ENCODE assay signal across 8 cellular contexts in the genomic region with DNA sequence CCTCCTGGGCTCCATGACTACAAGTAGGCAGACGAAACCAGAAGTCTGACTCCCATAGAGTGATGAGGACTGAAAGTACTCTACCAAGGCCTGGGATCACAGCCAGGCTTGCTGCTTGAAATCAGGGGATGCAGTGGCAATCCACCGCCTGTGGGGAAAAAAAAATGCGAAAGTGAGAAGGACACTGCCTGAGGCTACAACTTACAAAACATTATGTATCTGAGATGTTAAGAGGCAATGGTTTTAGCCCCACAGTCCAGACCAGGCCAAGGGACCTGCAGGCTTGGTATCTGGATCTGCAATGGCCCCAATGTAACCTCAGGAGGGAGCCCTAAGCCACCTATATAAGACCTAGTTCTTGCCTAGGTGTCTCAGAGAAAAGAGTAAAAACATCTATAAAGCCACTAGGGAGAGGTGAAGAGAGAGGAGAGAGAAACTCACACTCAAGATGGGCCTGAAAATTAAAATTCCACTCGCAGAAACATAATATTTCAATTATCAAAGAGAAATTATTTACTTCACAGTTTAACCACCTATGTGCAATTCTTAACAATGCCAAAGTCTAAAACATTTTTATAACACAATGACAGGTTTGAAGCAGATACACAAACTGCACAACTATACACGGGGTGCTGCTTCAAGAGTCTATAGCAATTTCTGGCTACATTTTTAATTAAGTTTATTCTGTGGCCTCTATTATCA. TPM values are rescaled to one million over a fixed set of nuclear protein-coding genes. Genes with fewer than 3 reads are reported as not detected.
DNase-seq lines count a peak whose midpoint lies in the region; ATAC-seq and TF ChIP-seq lines count a peak whose summit lies in the region.

No MANE protein-coding gene starts in this region.

- DNase-seq in A172 (ENCODE audit: low spot score) (peak; percentile 51), GM10248 (ENCODE audit: extremely low spot score) (peak; percentile 45), HCT116 (ENCODE audit: low read depth, low spot score) (peak; percentile 52), M059J (ENCODE audit: low read depth) (peak; percentile 56), SHP77 treated with DMSO at 0.1 percent for 48 hours (lab: John Stamatoyannopoulos, UW) (peak; percentile 17), cerebellum (ENCODE audit: low spot score) (peak; percentile 55), type B pancreatic cell (ENCODE audit: extremely low spot score, unreplicated experiment) (no peak)

- peak overlapping the region; percentile 6 for H3K27ac Mint-ChIP-seq in type B pancreatic cell

- POLR2A ChIA-PET in GM10248 (lab: Yijun Ruan, JAX) = no interaction called here
- POLR2A ChIA-PET in HCT116 (lab: Charles Lee) = no interaction called here

- H3K79me2 ChIP-seq in HCT116 (ENCODE audit: insufficient read depth, low read length) = peaks cover 61% of the 10 kb centered on the region

- H3K4me3 Mint-ChIP-seq in type B pancreatic cell = no peak overlapping the region

- H3K27ac ChIP-seq in HCT116 (ENCODE audit: low read depth, low read length) (no peak overlapping the region), liver (ENCODE audit: low read depth in 1 of 2, low read length in 2 of 2) (no peak overlapping the region)

- no peaks in the 10 kb centered on the region for H3K4me1 ChIP-seq in HCT116 (ENCODE audit: control insufficient read depth in 1 of 2, insufficient read depth in 2 of 2, low read length in 2 of 2)
- H3K4me1 ChIP-seq in liver (ENCODE audit: control insufficient read depth in 4 of 4, insufficient read depth in 4 of 4, low read length in 3 of 4) = no peaks in the 10 kb centered on the region

- peak; percentile 69 for TF ChIP-seq RAD21 in HCT116 (IDR thresholded peaks at IDR 0.05; ENCODE audit: low read depth)
- peak; percentile 68 to 78 for TF ChIP-seq RAD21 in liver (IDR thresholded peaks at IDR 0.05)

- no peak for TF ChIP-seq POLR2A in HCT116 (IDR thresholded peaks at IDR 0.05; ENCODE audit: borderline replicate concordance, extremely low read depth, insufficient read depth, insufficient read length)

- H3K9me3 ChIP-seq in HCT116 (ENCODE audit: control insufficient read depth in 1 of 2, insufficient read depth in 1 of 2, low read depth in 1 of 2, low read length in 2 of 2) = peaks cover 0 to 3% of the 10 kb centered on the region in 2 experiments; a peak in 1 of 4 replicates
- H3K9me3 ChIP-seq in liver (ENCODE audit: control insufficient read depth in 4 of 4, low read length in 3 of 4) = peaks cover 0 to 2% (median 0%) of the 10 kb centered on the region in 4 donors

- peak; percentile 99 for ATAC-seq in HCT116

- RAD21 ChIA-PET in HCT116 (lab: Charles Lee; ENCODE audit: low non-redundant PET in 1 of 2, low total read pairs in 2 of 2, uncharacterized antibody in 2 of 2, unreplicated experiment in 2 of 2) = no interaction called here

- H3K27me3 Mint-ChIP-seq in type B pancreatic cell = no peaks in the 10 kb centered on the region

- H3K36me3 ChIP-seq in HCT116 (ENCODE audit: control insufficient read depth in 1 of 2, insufficient read depth in 2 of 2, low read length in 2 of 2) = no peaks in the 10 kb centered on the region
- H3K36me3 ChIP-seq in liver (ENCODE audit: control insufficient read depth in 4 of 4, insufficient read depth in 3 of 4, low read depth in 1 of 4, low read length in 3 of 4) = no peaks in the 10 kb centered on the region

- no peaks in the 10 kb centered on the region for H3K9me2 ChIP-seq in HCT116 (ENCODE audit: insufficient read depth)

- H4K20me1 ChIP-seq in HCT116 (ENCODE audit: insufficient read depth) = no peaks in the 10 kb centered on the region

- CTCF ChIA-PET in GM10248 (lab: Yijun Ruan, JAX) (no interaction called here), HCT116 (lab: Charles Lee) (no interaction called here)

- BruUV-seq in HCT116 (replicated peaks; lab: Mats Ljungman, UMichigan) = no TSS peak

- H3K4me3 ChIP-seq in HCT116 (replicated peaks in 1 of 2; ENCODE audit: low read depth in 1 of 2, low read length in 2 of 2) (no peak overlapping the region), liver (ENCODE audit: low read depth in 1 of 3, low read length in 3 of 3) (no peak overlapping the region)

- H3K9me3 Mint-ChIP-seq in type B pancreatic cell = no peaks in the 10 kb centered on the region

- H3K4me2 ChIP-seq in HCT116 (ENCODE audit: low read length) = no peak overlapping the region

- H3K4me1 Mint-ChIP-seq in type B pancreatic cell (ENCODE audit: unreplicated experiment) = no peaks in the 10 kb centered on the region

- H3K9ac ChIP-seq in HCT116 (ENCODE audit: low read length) = no peak overlapping the region
- no peak overlapping the region for H3K9ac ChIP-seq in liver (ENCODE audit: low read depth in 1 of 2, low read length in 2 of 2)

- WGBS in liver = 52% methylated on average over 5 of the region's 5 CpGs

- peaks cover 4% of the 10 kb centered on the region for H3K36me3 Mint-ChIP-seq in type B pancreatic cell

- H3K27me3 ChIP-seq in HCT116 (ENCODE audit: insufficient read depth, low read length) (no peaks in the 10 kb centered on the region), liver (ENCODE audit: control insufficient read depth in 4 of 4, insufficient read depth in 4 of 4, low read length in 3 of 4) (no peaks in the 10 kb centered on the region)

- intact Hi-C loops in HCT116 (cut with micrococcal nuclease) = loop anchor here (5.0 to 10.0 kb wide), 4 partner anchors 492 to 1303 kb away; no protein-coding TSS in a partner anchor

- TF ChIP-seq CTCF in GM10248 (IDR thresholded peaks at IDR 0.05; ENCODE audit: control extremely low read depth, extremely low read depth, low read depth, missing control alignments) (peak; percentile 57), HCT116 (IDR thresholded peaks at IDR 0.05 in 2 of 3, conservative IDR thresholded peaks at IDR 0.05 in 1 of 3; ENCODE audit: borderline replicate concordance in 1 of 3, insufficient read depth in 1 of 3, low read depth in 2 of 3, low read length in 2 of 3) (peak; percentile 50 to 71 (median 71); a peak in 5 of 6 replicates), liver (IDR thresholded peaks at IDR 0.05; ENCODE audit: low read depth, low read length, missing input control) (peak; percentile 53), type B pancreatic cell (conservative IDR thresholded peaks at IDR 0.05) (peak; percentile 74)

- no peak overlapping the region for H2AFZ ChIP-seq in HCT116 (ENCODE audit: low read depth, low read length, poor library complexity, severe bottlenecking)

TF ChIP-seq in HCT116, 20 proteins besides CTCF, POLR2A, EP300 and RAD21 (continues in another document):
- no peak for TF ChIP-seq FOSL1 (IDR thresholded peaks at IDR 0.05; ENCODE audit: low read depth)
- no peak for TF ChIP-seq YY1 (IDR thresholded peaks at IDR 0.05; ENCODE audit: extremely low read depth, insufficient replicate concordance, low read depth, low read length)
- no peak for TF ChIP-seq ZFX (IDR thresholded peaks at IDR 0.05)

TF ChIP-seq in liver, 16 proteins besides CTCF, POLR2A, EP300 and RAD21:
- TF ChIP-seq TAF1 (conservative IDR thresholded peaks at IDR 0.05) (no peak), FOXA2 (IDR thresholded peaks at IDR 0.05) (no peak), HNF4A (conservative IDR thresholded peaks at IDR 0.05) (peak in 1 of 2 donors; percentile 36), RXRA (IDR thresholded peaks at IDR 0.05) (no peak), EGR1 (IDR thresholded peaks at IDR 0.05; ENCODE audit: low read depth in 2 of 2) (no peak), ZBTB33 (IDR thresholded peaks at IDR 0.05) (no peak)
- TF ChIP-seq, protein P1, sequence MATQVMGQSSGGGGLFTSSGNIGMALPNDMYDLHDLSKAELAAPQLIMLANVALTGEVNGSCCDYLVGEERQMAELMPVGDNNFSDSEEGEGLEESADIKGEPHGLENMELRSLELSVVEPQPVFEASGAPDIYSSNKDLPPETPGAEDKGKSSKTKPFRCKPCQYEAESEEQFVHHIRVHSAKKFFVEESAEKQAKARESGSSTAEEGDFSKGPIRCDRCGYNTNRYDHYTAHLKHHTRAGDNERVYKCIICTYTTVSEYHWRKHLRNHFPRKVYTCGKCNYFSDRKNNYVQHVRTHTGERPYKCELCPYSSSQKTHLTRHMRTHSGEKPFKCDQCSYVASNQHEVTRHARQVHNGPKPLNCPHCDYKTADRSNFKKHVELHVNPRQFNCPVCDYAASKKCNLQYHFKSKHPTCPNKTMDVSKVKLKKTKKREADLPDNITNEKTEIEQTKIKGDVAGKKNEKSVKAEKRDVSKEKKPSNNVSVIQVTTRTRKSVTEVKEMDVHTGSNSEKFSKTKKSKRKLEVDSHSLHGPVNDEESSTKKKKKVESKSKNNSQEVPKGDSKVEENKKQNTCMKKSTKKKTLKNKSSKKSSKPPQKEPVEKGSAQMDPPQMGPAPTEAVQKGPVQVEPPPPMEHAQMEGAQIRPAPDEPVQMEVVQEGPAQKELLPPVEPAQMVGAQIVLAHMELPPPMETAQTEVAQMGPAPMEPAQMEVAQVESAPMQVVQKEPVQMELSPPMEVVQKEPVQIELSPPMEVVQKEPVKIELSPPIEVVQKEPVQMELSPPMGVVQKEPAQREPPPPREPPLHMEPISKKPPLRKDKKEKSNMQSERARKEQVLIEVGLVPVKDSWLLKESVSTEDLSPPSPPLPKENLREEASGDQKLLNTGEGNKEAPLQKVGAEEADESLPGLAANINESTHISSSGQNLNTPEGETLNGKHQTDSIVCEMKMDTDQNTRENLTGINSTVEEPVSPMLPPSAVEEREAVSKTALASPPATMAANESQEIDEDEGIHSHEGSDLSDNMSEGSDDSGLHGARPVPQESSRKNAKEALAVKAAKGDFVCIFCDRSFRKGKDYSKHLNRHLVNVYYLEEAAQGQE (IDR thresholded peaks at IDR 0.05) = no peak

RNA-seq across cellular contexts. Expression of gene DNAJC1, which starts 13.9 kb away (rescaled TPM):
- total RNA-seq in A172 (2014; rRNA removed; shearing (Covaris generic)) = 28.5 and 49.6 TPM in 2 replicates
- total RNA-seq in HCT116 (2021; ENCODE audit: unreplicated experiment) (17.9 TPM), cerebellum (20.4 TPM), liver (10 to 100 TPM; 27.7 to 37.3 TPM), type B pancreatic cell (ENCODE audit: low replicate concordance) (18.2 and 27.6 TPM in 2 replicates)
- 14.4 and 18.2 TPM in 2 replicates for polyA plus RNA-seq in HCT116 (2012)
- total RNA-seq in M059J (2014; rRNA removed; shearing (Covaris generic)) = 15.1 and 26.5 TPM in 2 replicates
- 10 to 100 TPM; 21.2 to 48.1 TPM for polyA plus RNA-seq in liver
